1 cellular context compared by ENCODE assay signal in the genomic region with DNA sequence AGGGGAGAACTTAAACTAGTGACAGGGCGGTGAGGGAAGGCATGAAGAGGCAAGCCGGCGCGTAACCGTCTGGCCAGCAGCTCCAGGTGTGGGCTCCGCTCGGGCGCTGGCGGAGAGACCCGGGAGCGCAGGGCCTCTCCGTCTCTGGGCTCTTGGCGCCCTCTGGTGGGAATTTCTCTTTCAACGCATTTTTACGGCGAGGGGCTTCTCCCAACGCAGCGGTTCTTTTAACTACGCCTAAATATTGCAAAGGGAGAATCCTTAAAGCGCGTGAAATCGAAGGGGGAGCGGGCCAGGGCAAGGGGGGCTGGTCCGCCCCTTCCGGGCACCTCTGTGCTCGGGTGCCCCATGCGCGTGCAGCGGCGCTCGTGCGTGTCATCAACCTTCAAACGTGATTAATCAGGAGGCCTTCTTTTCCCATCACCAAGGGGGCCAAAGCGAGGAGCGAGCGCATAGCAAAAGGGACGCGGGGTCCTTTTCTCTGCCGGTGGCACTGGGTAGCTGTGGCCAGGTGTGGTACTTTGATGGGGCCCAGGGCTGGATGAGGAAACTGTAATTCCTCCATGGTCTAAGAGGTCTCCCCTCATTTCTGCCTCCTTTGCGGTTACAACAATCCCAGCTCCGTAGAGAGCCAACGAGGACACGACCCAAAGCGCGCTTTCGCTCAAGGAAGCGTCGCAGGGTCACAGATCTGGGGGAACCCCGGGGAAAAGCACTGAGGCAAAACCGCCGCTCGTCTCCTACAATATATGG.
A peak's percentile ranks its signal among the peaks of the same experiment; 100 is the strongest.
TF ChIP-seq lines count a peak whose summit lies in the region.

No MANE protein-coding gene starts in this region.

TF ChIP-seq in H1, 55 proteins besides CTCF, POLR2A, EP300 and RAD21:
- TF ChIP-seq EGR1 (IDR thresholded peaks at IDR 0.05; ENCODE audit: borderline replicate concordance, low read depth, low read length), result no peak
- TF ChIP-seq RNF2 (IDR thresholded peaks at IDR 0.05; ENCODE audit: borderline replicate concordance, low read depth, low read length, missing control alignments, poor library complexity, severe bottlenecking), result no peak
- TF ChIP-seq GABPA (IDR thresholded peaks at IDR 0.05; ENCODE audit: borderline replicate concordance, insufficient read depth, low read length), result no peak
- TF ChIP-seq POLR2AphosphoS5 (IDR thresholded peaks at IDR 0.05; ENCODE audit: low read depth, low read length), result no peak
- TF ChIP-seq POU5F1 (IDR thresholded peaks at IDR 0.05; ENCODE audit: low read depth, low read length), result no peak
- peak; percentile 37 to 77; a peak in 1 of 4 replicates for TF ChIP-seq SIN3A (conservative IDR thresholded peaks at IDR 0.05 in 1 of 2, IDR thresholded peaks at IDR 0.05 in 1 of 2; ENCODE audit: low read depth in 1 of 2, low read length in 2 of 2)
- TF ChIP-seq BACH1 (IDR thresholded peaks at IDR 0.05; ENCODE audit: low read length), result no peak
- no peak for TF ChIP-seq YY1 (IDR thresholded peaks at IDR 0.05; ENCODE audit: low read depth, low read length)
- peak; percentile 55; the same call in 1 of the 2 replicates for TF ChIP-seq TCF12 (IDR thresholded peaks at IDR 0.05; ENCODE audit: low read depth, low read length)
- TF ChIP-seq CHD1 (IDR thresholded peaks at IDR 0.05; ENCODE audit: low read depth, low read length), result no peak
- TF ChIP-seq CBX8 (IDR thresholded peaks at IDR 0.05; ENCODE audit: borderline replicate concordance, low read depth, low read length), result no peak
- TF ChIP-seq SP2 (IDR thresholded peaks at IDR 0.05; ENCODE audit: low read length), result no peak
- TF ChIP-seq, protein P1, sequence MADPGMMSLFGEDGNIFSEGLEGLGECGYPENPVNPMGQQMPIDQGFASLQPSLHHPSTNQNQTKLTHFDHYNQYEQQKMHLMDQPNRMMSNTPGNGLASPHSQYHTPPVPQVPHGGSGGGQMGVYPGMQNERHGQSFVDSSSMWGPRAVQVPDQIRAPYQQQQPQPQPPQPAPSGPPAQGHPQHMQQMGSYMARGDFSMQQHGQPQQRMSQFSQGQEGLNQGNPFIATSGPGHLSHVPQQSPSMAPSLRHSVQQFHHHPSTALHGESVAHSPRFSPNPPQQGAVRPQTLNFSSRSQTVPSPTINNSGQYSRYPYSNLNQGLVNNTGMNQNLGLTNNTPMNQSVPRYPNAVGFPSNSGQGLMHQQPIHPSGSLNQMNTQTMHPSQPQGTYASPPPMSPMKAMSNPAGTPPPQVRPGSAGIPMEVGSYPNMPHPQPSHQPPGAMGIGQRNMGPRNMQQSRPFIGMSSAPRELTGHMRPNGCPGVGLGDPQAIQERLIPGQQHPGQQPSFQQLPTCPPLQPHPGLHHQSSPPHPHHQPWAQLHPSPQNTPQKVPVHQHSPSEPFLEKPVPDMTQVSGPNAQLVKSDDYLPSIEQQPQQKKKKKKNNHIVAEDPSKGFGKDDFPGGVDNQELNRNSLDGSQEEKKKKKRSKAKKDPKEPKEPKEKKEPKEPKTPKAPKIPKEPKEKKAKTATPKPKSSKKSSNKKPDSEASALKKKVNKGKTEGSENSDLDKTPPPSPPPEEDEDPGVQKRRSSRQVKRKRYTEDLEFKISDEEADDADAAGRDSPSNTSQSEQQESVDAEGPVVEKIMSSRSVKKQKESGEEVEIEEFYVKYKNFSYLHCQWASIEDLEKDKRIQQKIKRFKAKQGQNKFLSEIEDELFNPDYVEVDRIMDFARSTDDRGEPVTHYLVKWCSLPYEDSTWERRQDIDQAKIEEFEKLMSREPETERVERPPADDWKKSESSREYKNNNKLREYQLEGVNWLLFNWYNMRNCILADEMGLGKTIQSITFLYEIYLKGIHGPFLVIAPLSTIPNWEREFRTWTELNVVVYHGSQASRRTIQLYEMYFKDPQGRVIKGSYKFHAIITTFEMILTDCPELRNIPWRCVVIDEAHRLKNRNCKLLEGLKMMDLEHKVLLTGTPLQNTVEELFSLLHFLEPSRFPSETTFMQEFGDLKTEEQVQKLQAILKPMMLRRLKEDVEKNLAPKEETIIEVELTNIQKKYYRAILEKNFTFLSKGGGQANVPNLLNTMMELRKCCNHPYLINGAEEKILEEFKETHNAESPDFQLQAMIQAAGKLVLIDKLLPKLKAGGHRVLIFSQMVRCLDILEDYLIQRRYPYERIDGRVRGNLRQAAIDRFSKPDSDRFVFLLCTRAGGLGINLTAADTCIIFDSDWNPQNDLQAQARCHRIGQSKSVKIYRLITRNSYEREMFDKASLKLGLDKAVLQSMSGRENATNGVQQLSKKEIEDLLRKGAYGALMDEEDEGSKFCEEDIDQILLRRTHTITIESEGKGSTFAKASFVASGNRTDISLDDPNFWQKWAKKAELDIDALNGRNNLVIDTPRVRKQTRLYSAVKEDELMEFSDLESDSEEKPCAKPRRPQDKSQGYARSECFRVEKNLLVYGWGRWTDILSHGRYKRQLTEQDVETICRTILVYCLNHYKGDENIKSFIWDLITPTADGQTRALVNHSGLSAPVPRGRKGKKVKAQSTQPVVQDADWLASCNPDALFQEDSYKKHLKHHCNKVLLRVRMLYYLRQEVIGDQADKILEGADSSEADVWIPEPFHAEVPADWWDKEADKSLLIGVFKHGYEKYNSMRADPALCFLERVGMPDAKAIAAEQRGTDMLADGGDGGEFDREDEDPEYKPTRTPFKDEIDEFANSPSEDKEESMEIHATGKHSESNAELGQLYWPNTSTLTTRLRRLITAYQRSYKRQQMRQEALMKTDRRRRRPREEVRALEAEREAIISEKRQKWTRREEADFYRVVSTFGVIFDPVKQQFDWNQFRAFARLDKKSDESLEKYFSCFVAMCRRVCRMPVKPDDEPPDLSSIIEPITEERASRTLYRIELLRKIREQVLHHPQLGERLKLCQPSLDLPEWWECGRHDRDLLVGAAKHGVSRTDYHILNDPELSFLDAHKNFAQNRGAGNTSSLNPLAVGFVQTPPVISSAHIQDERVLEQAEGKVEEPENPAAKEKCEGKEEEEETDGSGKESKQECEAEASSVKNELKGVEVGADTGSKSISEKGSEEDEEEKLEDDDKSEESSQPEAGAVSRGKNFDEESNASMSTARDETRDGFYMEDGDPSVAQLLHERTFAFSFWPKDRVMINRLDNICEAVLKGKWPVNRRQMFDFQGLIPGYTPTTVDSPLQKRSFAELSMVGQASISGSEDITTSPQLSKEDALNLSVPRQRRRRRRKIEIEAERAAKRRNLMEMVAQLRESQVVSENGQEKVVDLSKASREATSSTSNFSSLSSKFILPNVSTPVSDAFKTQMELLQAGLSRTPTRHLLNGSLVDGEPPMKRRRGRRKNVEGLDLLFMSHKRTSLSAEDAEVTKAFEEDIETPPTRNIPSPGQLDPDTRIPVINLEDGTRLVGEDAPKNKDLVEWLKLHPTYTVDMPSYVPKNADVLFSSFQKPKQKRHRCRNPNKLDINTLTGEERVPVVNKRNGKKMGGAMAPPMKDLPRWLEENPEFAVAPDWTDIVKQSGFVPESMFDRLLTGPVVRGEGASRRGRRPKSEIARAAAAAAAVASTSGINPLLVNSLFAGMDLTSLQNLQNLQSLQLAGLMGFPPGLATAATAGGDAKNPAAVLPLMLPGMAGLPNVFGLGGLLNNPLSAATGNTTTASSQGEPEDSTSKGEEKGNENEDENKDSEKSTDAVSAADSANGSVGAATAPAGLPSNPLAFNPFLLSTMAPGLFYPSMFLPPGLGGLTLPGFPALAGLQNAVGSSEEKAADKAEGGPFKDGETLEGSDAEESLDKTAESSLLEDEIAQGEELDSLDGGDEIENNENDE (IDR thresholded peaks at IDR 0.05; ENCODE audit: insufficient replicate concordance, low read length), result no peak
- TF ChIP-seq SUZ12 (IDR thresholded peaks at IDR 0.05; ENCODE audit: low read length), result peak; percentile 50
- TF ChIP-seq EZH2 (IDR thresholded peaks at IDR 0.05; ENCODE audit: low read depth, low read length, severe bottlenecking), result peak; percentile 72
- peak; percentile 45; the same call in 1 of the 2 replicates for TF ChIP-seq TEAD4 (IDR thresholded peaks at IDR 0.05; ENCODE audit: low read depth, low read length)
- TF ChIP-seq MAFK (IDR thresholded peaks at IDR 0.05; ENCODE audit: low read depth, low read length), result no peak
- TF ChIP-seq, protein P2, sequence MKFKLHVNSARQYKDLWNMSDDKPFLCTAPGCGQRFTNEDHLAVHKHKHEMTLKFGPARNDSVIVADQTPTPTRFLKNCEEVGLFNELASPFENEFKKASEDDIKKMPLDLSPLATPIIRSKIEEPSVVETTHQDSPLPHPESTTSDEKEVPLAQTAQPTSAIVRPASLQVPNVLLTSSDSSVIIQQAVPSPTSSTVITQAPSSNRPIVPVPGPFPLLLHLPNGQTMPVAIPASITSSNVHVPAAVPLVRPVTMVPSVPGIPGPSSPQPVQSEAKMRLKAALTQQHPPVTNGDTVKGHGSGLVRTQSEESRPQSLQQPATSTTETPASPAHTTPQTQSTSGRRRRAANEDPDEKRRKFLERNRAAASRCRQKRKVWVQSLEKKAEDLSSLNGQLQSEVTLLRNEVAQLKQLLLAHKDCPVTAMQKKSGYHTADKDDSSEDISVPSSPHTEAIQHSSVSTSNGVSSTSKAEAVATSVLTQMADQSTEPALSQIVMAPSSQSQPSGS (IDR thresholded peaks at IDR 0.05; ENCODE audit: low read length), result no peak
- no peak for TF ChIP-seq ASH2L (IDR thresholded peaks at IDR 0.05; ENCODE audit: low read length)
- TF ChIP-seq HDAC6 (IDR thresholded peaks at IDR 0.05; ENCODE audit: low read depth, low read length), result no peak
- TF ChIP-seq KDM4A (IDR thresholded peaks at IDR 0.05; ENCODE audit: low read depth, low read length, severe bottlenecking), result peak; percentile 56
